ENCODE assay signal across 1 cellular context in genomic region chr10:58384536-58384998, GRCh38.
TF ChIP-seq lines count a peak whose summit lies in the region.

No MANE protein-coding gene starts in this region.

TF ChIP-seq in H1, 55 proteins besides CTCF, POLR2A, EP300 and RAD21:
- no peak for TF ChIP-seq USF2 (IDR thresholded peaks at IDR 0.05; ENCODE audit: low read length)
- TF ChIP-seq CHD1 (IDR thresholded peaks at IDR 0.05; ENCODE audit: low read depth, low read length) = no peak
- no peak for TF ChIP-seq HDAC6 (IDR thresholded peaks at IDR 0.05; ENCODE audit: low read depth, low read length)
- no peak for TF ChIP-seq CTBP2 (IDR thresholded peaks at IDR 0.05; ENCODE audit: borderline replicate concordance, insufficient read depth, insufficient read length, low read length)
- TF ChIP-seq TCF12 (IDR thresholded peaks at IDR 0.05; ENCODE audit: low read depth, low read length) = no peak
- no peak for TF ChIP-seq RXRA (IDR thresholded peaks at IDR 0.05; ENCODE audit: insufficient read depth, low read depth, low read length)
- TF ChIP-seq TAF7 (optimal IDR thresholded peaks at IDR 0.05; ENCODE audit: borderline replicate concordance, low read depth, low read length) = no peak
